In the genomic region with DNA sequence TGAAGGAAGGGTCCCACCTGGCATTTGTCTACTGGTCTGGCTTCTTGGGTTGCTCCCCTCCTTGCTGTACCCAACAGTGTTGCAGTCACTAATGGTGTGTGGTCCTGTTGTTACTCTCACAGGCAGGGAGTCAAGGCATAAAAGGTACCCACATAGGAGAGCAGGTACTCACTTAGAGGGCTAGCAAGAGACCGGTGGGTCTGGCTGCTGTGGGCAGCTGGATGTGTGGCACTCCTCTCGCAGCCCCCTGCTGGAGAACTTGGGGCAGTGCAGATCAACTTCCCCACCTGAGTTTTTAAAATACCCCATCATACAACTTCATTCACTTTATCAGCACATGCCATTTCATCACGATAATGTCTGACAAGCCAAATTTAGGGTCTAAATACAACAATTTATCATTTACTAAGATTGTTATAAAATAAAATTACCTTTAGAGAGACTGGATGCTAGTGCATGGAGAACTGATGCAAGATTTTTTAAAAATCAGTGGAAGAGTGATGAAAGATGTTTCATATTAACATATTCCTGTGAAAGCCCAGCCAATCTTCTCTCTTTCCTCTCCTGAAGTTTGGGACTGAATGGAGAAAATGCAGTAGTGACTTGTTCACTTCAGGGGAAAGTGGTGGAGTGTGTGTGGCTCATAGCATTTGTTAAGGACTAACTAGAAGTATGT, we compare ENCODE assay signal across 8 cellular contexts. TPM values are rescaled to one million over a fixed set of nuclear protein-coding genes. Genes with fewer than 3 reads are reported as not detected.
A peak's percentile ranks its signal among the peaks of the same experiment; 100 is the strongest.
DNase-seq lines count a peak whose midpoint lies in the region; ATAC-seq, FAIRE-seq and TF ChIP-seq lines count a peak whose summit lies in the region.

No MANE protein-coding gene starts in this region.

- TF ChIP-seq POLR2A in GM12891 (IDR thresholded peaks at IDR 0.05; ENCODE audit: low read depth, low read length), result no peak

- no peak overlapping the region for H3K4me3 ChIP-seq in AG04449 (ENCODE audit: low read depth, low read length)

- POLR2A ChIA-PET in AG04449 (lab: Yijun Ruan, JAX), result no interaction called here

- CTCF ChIA-PET in AG04449 (lab: Yijun Ruan, JAX), result interaction anchor here (0.7 to 5.6 kb wide), 25 partner anchors 7 to 354 kb away, joined by 3 to 71 read pairs (median 4); partner anchors contain the start of gene BCL9

- H3K4me1 Mint-ChIP-seq in brain, result peaks cover 14% of the 10 kb centered on the region
- peaks cover 24% of the 10 kb centered on the region in 2 donors for H3K4me1 Mint-ChIP-seq in immature natural killer cell

- peaks cover 40% of the 10 kb centered on the region for H3K36me3 Mint-ChIP-seq in brain
- H3K36me3 Mint-ChIP-seq in immature natural killer cell, result peaks cover 3 to 28% (median 12%) of the 10 kb centered on the region in 3 donors

- TF ChIP-seq CTCF in AG04449 (IDR thresholded peaks at IDR 0.05; ENCODE audit: insufficient read depth, low read length, missing control alignments) (peak; percentile 89), brain (conservative IDR thresholded peaks at IDR 0.05) (peak; percentile 79 to 95)

- H3K27me3 Mint-ChIP-seq in brain, result no peaks in the 10 kb centered on the region
- H3K27me3 Mint-ChIP-seq in immature natural killer cell (ENCODE audit: low read depth in 3 of 3), result peaks cover 1 to 3% (median 2%) of the 10 kb centered on the region in 3 donors

- no peak for ATAC-seq in HG02973 (IDR thresholded peaks at IDR 0.05; ENCODE audit: unreplicated experiment)

- peak; percentile 58 for FAIRE-seq in GM12891 (lab: Jason Lieb, UNC)

- H3K27ac Mint-ChIP-seq in brain (peak overlapping the region in 2 of 5 experiments; percentile 30 to 59), immature natural killer cell (no peak overlapping the region)

- DNase-seq in AG04449 (ENCODE audit: low read depth, low spot score), result no peak
- peak; percentile 53 for DNase-seq in GM12891 (ENCODE audit: insufficient read length, low spot score)
- DNase-seq in Kasumi-1 (lab: John Stamatoyannopoulos, UW), result peak; percentile 35 to 44
- DNase-seq in T-helper 1 cell, result peak in 3 of 5 donors; percentile 29 to 50 (median 40)
- peak; percentile 40 to 55 (median 45) for DNase-seq in immature natural killer cell
- DNase-seq in stimulated activated CD4-positive, alpha-beta T cell treated with anti-CD3 and anti-CD28 coated beads, Interleukin-2, amount 100 ng/mL, for 24 hours, result peak; percentile 58 to 63

- H3K9me3 Mint-ChIP-seq in brain, result no peaks in the 10 kb centered on the region
- no peaks in the 10 kb centered on the region for H3K9me3 Mint-ChIP-seq in immature natural killer cell

- no peak overlapping the region for H3K4me3 Mint-ChIP-seq in brain
- H3K4me3 Mint-ChIP-seq in immature natural killer cell, result no peak overlapping the region

TF ChIP-seq in GM12891, 5 proteins besides CTCF, POLR2A, EP300 and RAD21:
- no peak for TF ChIP-seq SPI1 (IDR thresholded peaks at IDR 0.05; ENCODE audit: low read depth, low read length)
- no peak for TF ChIP-seq POLR2AphosphoS5 (IDR thresholded peaks at IDR 0.05; ENCODE audit: low read depth, low read length)
- TF ChIP-seq TAF1 (IDR thresholded peaks at IDR 0.05; ENCODE audit: low read depth, low read length), result no peak
- no peak for TF ChIP-seq POU2F2 (IDR thresholded peaks at IDR 0.05; ENCODE audit: low read depth, low read length)
- no peak for TF ChIP-seq PAX5 (IDR thresholded peaks at IDR 0.05; ENCODE audit: insufficient read depth, low read length, severe bottlenecking)

RNA-seq across cellular contexts. Expression of gene ACP6, which starts 42.8 kb away (rescaled TPM):
- 8.4 TPM for polyA plus RNA-seq in GM12891 (2012; ENCODE audit: low read depth, missing spikeins)
- 6.1 TPM for polyA plus RNA-seq in brain (ENCODE audit: insufficient read depth, low read depth, low replicate concordance)
- polyA plus RNA-seq in immature natural killer cell, result 1 to 10 TPM; 2.4 to 7.2 (median 2.8) TPM
